Comparison of ENCODE assay signal across 9 cellular contexts in the genomic region with DNA sequence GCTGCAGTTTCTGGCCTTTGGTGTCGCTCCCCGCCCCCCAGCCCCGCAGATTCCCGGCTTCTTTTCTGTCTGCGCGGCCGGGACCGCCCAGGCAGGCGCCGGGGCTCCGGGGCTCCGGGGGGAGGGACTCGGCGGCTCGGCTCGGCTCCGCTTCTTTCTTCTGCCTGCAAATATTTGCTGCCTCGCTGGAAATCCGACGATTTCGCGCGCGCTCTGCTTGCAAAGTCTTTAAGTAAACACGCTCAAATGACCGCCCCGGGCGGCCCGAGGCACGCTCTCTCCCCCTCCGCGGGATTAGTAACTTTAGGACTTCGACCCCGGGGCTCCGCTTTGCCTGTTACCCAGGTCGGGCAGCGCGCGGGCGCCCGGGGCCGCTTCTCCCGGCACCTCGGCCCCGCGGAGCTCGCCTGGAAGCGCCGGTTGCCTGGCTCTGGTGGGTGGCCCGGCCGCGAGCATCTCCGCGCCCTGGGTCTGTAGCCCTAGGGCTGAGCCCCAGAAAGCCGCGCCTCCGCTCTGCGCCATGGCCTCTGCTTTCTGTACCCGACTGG. TPM values are rescaled to one million over a fixed set of nuclear protein-coding genes. Genes with fewer than 3 reads are reported as not detected.
DNase-seq lines count a peak whose midpoint lies in the region; ATAC-seq and TF ChIP-seq lines count a peak whose summit lies in the region.
"Had no signal": no experiment of that assay in that cellular context is flagged by ENCODE, and none has a peak within 500 bp of the region (broad histone marks: within the 10 kb centered on the region; RNA-seq: fewer than 3 reads in every experiment).

No MANE protein-coding gene starts in this region.

- TF ChIP-seq CTCF in GM12875 (IDR thresholded peaks at IDR 0.05; ENCODE audit: borderline replicate concordance, insufficient read depth, low read depth, low read length) (no peak), fibroblast of lung (conservative IDR thresholded peaks at IDR 0.05 in 1 of 2, IDR thresholded peaks at IDR 0.05 in 1 of 2; ENCODE audit: low read depth in 1 of 2, low read length in 2 of 2) (no peak), retinal pigment epithelial cell (conservative IDR thresholded peaks at IDR 0.05; ENCODE audit: low read depth, low read length) (no peak)

- DNase-seq in SJCRH30 (peak; percentile 65), fibroblast of lung (ENCODE audit: low read depth in 2 of 2) (peak; percentile 32 to 43), retinal pigment epithelial cell (ENCODE audit: low read depth) (no peak), DMS114 treated with DMSO at 0.1 percent for 48 hours (lab: John Stamatoyannopoulos, UW; ENCODE audit: unreplicated experiment) (no peak)

- H3K27ac ChIP-seq in SJCRH30 = peak overlapping the region; percentile 41; the same call in 1 of the 2 replicates
- H3K27ac ChIP-seq in fibroblast of lung (ENCODE audit: insufficient read depth, low read length) = no peak overlapping the region
- H3K27ac ChIP-seq: KMS-11 had no signal

- H3K9ac ChIP-seq in fibroblast of lung (ENCODE audit: insufficient read depth, low read length) = no peak overlapping the region
- H3K9ac ChIP-seq: KMS-11 had no signal

- H3K9me3 ChIP-seq in SJCRH30 (replicated peaks) (no peaks in the 10 kb centered on the region), fibroblast of lung (ENCODE audit: control insufficient read depth, insufficient read depth, low read depth, low read length) (no peaks in the 10 kb centered on the region)

- H3K4me1 ChIP-seq in SJCRH30 (0 out of 2 replicates have a peak, but pooled peaks cover 2% of the 10 kb centered on the region), fibroblast of lung (ENCODE audit: control insufficient read depth, extremely low read depth, insufficient read depth, low read length) (peaks cover 5% of the 10 kb centered on the region)

- H3K4me2 ChIP-seq in fibroblast of lung (ENCODE audit: extremely low read depth, insufficient read depth, low read length) = peak overlapping the region; percentile 58
- H3K4me2 ChIP-seq: KMS-11 had no signal

- H4K20me1 ChIP-seq in fibroblast of lung (ENCODE audit: control insufficient read depth, extremely low read depth, insufficient read depth, low read length) = no peaks in the 10 kb centered on the region

- ATAC-seq in HG03095 (IDR thresholded peaks at IDR 0.05; ENCODE audit: unreplicated experiment) (no peak), GM19395 (IDR thresholded peaks at IDR 0.05; ENCODE audit: unreplicated experiment) (no peak), GM18867 (IDR thresholded peaks at IDR 0.05; ENCODE audit: unreplicated experiment) (no peak)

- H3K4me3 ChIP-seq in GM12875 (ENCODE audit: low read depth, low read length) (peak overlapping the region; percentile 49), SJCRH30 (peak overlapping the region; percentile 59), fibroblast of lung (replicated peaks in 1 of 4; ENCODE audit: control extremely low read depth in 1 of 4, insufficient read depth in 1 of 4, low read depth in 3 of 4, low read length in 4 of 4) (peak overlapping the region in 3 of 4 experiments; percentile 2 to 38 (median 26)), retinal pigment epithelial cell (ENCODE audit: low read length) (peak overlapping the region; percentile 12)

- H3K27me3 ChIP-seq in SJCRH30 (no peaks in the 10 kb centered on the region), fibroblast of lung (ENCODE audit: control insufficient read depth, insufficient read depth, low read length) (peaks cover 83% of the 10 kb centered on the region)

- no peaks in the 10 kb centered on the region for H3K79me2 ChIP-seq in fibroblast of lung (ENCODE audit: control insufficient read depth, insufficient read depth, low read length)

- no peaks in the 10 kb centered on the region for H3K36me3 ChIP-seq in SJCRH30
- no peaks in the 10 kb centered on the region for H3K36me3 ChIP-seq in fibroblast of lung (ENCODE audit: control insufficient read depth, insufficient read depth, low read length)

- H2AFZ ChIP-seq in fibroblast of lung (ENCODE audit: low read length) = no peak overlapping the region

RNA-seq across cellular contexts. Expression of gene GATA3, which starts 3.9 kb away (rescaled TPM):
- 0.53 and 1.2 TPM in 2 replicates for total RNA-seq in SJCRH30 (2014; rRNA removed; shearing (Covaris generic))
- not detected in 2 replicates for total RNA-seq in fibroblast of lung
- polyA plus RNA-seq in fibroblast of lung = 0.02 TPM in 1 of 2 replicates, not detected in the other
- polyA plus RNA-seq in fibroblast of lung (2012) = 0.06 TPM in 2 replicates
- polyA minus RNA-seq in fibroblast of lung (ENCODE audit: low replicate concordance) = not detected in 2 replicates

Comparison
In these comparisons a context has a peak if more than half of its experiments do, and no peak if none do; other contexts are left out.
1. DNase-seq: peak in SJCRH30 (2 of 2) and fibroblast of lung (2 of 2); none in retinal pigment epithelial cell (single experiment) and DMS114 treated with DMSO at 0.1 percent for 48 hours (single experiment).
2. Peak in every context shown above with its lines, with median percentiles within 50 percentile points of each other: H3K4me3 ChIP-seq.